In the genomic region with DNA sequence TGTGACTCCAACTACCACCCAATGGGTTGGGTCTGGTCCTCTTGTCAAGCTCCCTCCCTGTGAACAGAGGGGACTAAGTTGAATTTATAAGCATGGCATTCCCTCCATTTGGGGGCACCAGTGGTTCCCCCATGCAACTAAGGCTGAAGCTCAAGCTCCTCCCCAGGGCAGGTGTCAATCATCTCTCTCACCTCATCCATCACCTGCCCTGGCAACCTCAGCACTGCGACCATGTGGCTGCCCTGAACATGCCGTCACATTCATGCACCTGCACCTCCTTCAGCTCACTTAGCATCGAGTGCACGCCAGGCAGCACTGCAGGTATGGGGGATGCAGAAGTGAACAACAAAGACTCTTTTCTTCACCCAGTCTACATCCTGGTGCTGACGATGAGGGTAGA, we compare ENCODE assay signal across 19 cellular contexts.
"Had no signal": no experiment of that assay in that cellular context is flagged by ENCODE, and none has a peak within 500 bp of the region (broad histone marks: within the 10 kb centered on the region; RNA-seq: fewer than 3 reads in every experiment).

No MANE protein-coding gene starts in this region.

- H3K36me3 ChIP-seq: heart left ventricle, right lobe of liver, suprapubic skin, thyroid gland, upper lobe of right lung had no signal

- H3K27me3 ChIP-seq: right lobe of liver, thyroid gland, upper lobe of right lung had no signal

- H3K4me3 Mint-ChIP-seq: endodermal cell; naive B cell; nephron; stimulated activated effector memory CD8-positive, alpha-beta T cell treated with anti-CD3 and anti-CD28 coated beads, Interleukin-12 subunit alpha, Interleukin-12 subunit beta, amount 100 ng/mL, for 72 hours had no signal

- H3K9me3 ChIP-seq: heart left ventricle, psoas muscle, right lobe of liver, suprapubic skin, thyroid gland, upper lobe of right lung had no signal

- H3K4me1 Mint-ChIP-seq: endodermal cell, nephron had no signal

- ATAC-seq: heart left ventricle; psoas muscle; right lobe of liver; stimulated activated effector memory CD8-positive, alpha-beta T cell treated with anti-CD3 and anti-CD28 coated beads, Interleukin-12 subunit alpha, Interleukin-12 subunit beta, amount 100 ng/mL, for 72 hours; stimulated activated naive CD8-positive, alpha-beta T cell treated with anti-CD3 and anti-CD28 coated beads, Interleukin-15, Interleukin-2, amounts not matched to agents 100 U/mL and 50 U/mL, for 24 hours; upper lobe of right lung had no signal

- H3K27ac ChIP-seq: coronary artery, heart left ventricle, psoas muscle, right lobe of liver, suprapubic skin, thyroid gland, upper lobe of right lung had no signal

- H3K27ac Mint-ChIP-seq: endodermal cell, naive B cell, nephron had no signal

- DNase-seq: effector CD4-positive, alpha-beta T cell; endodermal cell; heart left ventricle; hippocampal formation; kidney glomerular epithelial cell; mesendoderm; naive B cell; psoas muscle; retina; right lobe of liver; stimulated activated CD4-positive, alpha-beta T cell treated with anti-CD3 and anti-CD28 coated beads, Interleukin-4, amount 100 ng/mL, for 1 hour; stimulated activated CD8-positive, alpha-beta memory T cell treated with anti-CD3 and anti-CD28 coated beads, Interleukin-4, amount 100 ng/mL, for 48 hours; stimulated activated naive CD8-positive, alpha-beta T cell treated with anti-CD3 and anti-CD28 coated beads, Interleukin-15, Interleukin-2, amounts not matched to agents 100 U/mL and 50 U/mL, for 24 hours; thyroid gland; upper lobe of right lung had no signal

- H3K4me3 ChIP-seq: coronary artery, heart left ventricle, psoas muscle, right lobe of liver, suprapubic skin, thyroid gland, upper lobe of right lung had no signal

- H3K4me1 ChIP-seq: psoas muscle, right lobe of liver, suprapubic skin, thyroid gland, upper lobe of right lung had no signal

- H3K9me3 Mint-ChIP-seq: stimulated activated effector memory CD8-positive, alpha-beta T cell treated with anti-CD3 and anti-CD28 coated beads, Interleukin-12 subunit alpha, Interleukin-12 subunit beta, amount 100 ng/mL, for 72 hours had no signal

- H3K36me3 Mint-ChIP-seq: naive B cell; stimulated activated effector memory CD8-positive, alpha-beta T cell treated with anti-CD3 and anti-CD28 coated beads, Interleukin-12 subunit alpha, Interleukin-12 subunit beta, amount 100 ng/mL, for 72 hours had no signal
